Comparison of ENCODE assay signal across 10 cellular contexts in genomic region chr16:1159973-1160772, GRCh38. TPM values are rescaled to one million over a fixed set of nuclear protein-coding genes. Genes with fewer than 3 reads are reported as not detected.
A peak's percentile ranks its signal among the peaks of the same experiment; 100 is the strongest.
DNase-seq lines count a peak whose midpoint lies in the region; ATAC-seq and TF ChIP-seq lines count a peak whose summit lies in the region.
"Had no signal": no experiment of that assay in that cellular context is flagged by ENCODE, and none has a peak within 500 bp of the region (broad histone marks: within the 10 kb centered on the region; RNA-seq: fewer than 3 reads in every experiment).

No MANE protein-coding gene starts in this region.

- peak; percentile 40 for DNase-seq in DMS53 (lab: John Stamatoyannopoulos, UW)
- DNase-seq in DMS53 treated with DMSO at 0.1 percent for 48 hours (lab: John Stamatoyannopoulos, UW; ENCODE audit: unreplicated experiment), result no peak
- peak; percentile 6 for DNase-seq in choroid plexus epithelial cell (ENCODE audit: low read depth)
- DNase-seq in medulla oblongata (ENCODE audit: extremely low spot score), result peak; percentile 46
- peak; percentile 58 for DNase-seq in ureter (ENCODE audit: low spot score)
- no peak for DNase-seq in NCI-H187 (lab: John Stamatoyannopoulos, UW)
- DNase-seq: activated naive CD8-positive, alpha-beta T cell treated with anti-CD3 and anti-CD28 coated beads for 36 hours; NCI-H69 had no signal

- no peak overlapping the region for H3K4me3 ChIP-seq in choroid plexus epithelial cell (ENCODE audit: low read depth, low read length)

- no peak for ATAC-seq in GM19452 (IDR thresholded peaks at IDR 0.05; ENCODE audit: unreplicated experiment)
- no peak for ATAC-seq in HG03108 (IDR thresholded peaks at IDR 0.05; ENCODE audit: unreplicated experiment)

- no peak for TF ChIP-seq CTCF in choroid plexus epithelial cell (conservative IDR thresholded peaks at IDR 0.05; ENCODE audit: low read depth, low read length)

RNA-seq across cellular contexts. Expression of gene CACNA1H, which starts 7.3 kb away (rescaled TPM):
- 24.4 TPM for total RNA-seq in ureter

Comparison
In these comparisons a context has a peak if more than half of its experiments do, and no peak if none do; other contexts are left out.
1. DNase-seq: peak in DMS53 (single experiment), choroid plexus epithelial cell (single experiment), medulla oblongata (single experiment) and ureter (single experiment); none in DMS53 treated with DMSO at 0.1 percent for 48 hours (single experiment) and NCI-H187 (0 of 2).